31 cellular contexts compared by ENCODE assay signal in the genomic region with DNA sequence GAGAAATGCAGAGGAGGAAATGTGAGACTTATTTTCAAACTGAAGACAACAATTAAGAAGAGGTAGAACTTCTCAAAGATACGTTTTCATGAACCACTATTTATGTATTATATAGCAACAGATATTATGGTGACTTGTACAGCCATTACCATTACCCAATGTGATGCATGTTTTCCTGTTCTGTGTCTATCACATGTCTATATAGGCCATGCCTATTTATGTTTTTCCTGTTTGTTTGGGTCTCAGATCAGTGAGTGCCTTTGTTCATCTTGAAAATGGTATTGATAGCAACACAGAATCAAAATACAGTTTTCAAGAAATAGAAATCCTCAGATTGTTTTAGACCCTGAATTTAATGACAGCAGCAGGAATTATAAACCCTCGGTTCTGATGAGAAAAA.
"Had no signal": no experiment of that assay in that cellular context is flagged by ENCODE, and none has a peak within 500 bp of the region (broad histone marks: within the 10 kb centered on the region; RNA-seq: fewer than 3 reads in every experiment).

No MANE protein-coding gene starts in this region.

- DNase-seq: activated CD4-positive, alpha-beta memory T cell treated with anti-CD3 and anti-CD28 coated beads, Interleukin-2, amount 10 ng/mL, durations not matched to agents 7 days and 5 days; activated CD4-positive, alpha-beta T cell treated with anti-CD3 and anti-CD28 coated beads for 36 hours; activated CD4-positive, alpha-beta T cell treated with anti-CD3 and anti-CD28 coated beads, Interleukin-2, amount 10 ng/mL, durations not matched to agents 7 days and 5 days; activated CD4-positive, alpha-beta T cell treated with anti-CD3 and anti-CD28 coated beads, Interleukin-2, amount 50 U/mL, for 4 hours; activated CD4-positive, CD25-positive, alpha-beta regulatory T cell; activated CD4-positive, CD25-positive, alpha-beta regulatory T cell treated with anti-CD3 and anti-CD28 coated beads, Interleukin-2, amount 50 U/mL, for 72 hours; activated CD8-positive, alpha-beta memory T cell treated with anti-CD3 and anti-CD28 coated beads, Interleukin-2, amount 50 U/mL, for 48 hours; activated effector memory CD4-positive, alpha-beta T cell treated with Interleukin-2 at 50 U/mL for 16 hours; activated gamma-delta T cell treated with Interleukin-2 at 50 U/mL for 16 hours; activated naive CD4-positive, alpha-beta T cell treated with Interleukin-2 at 50 U/mL for 16 hours; activated naive CD8-positive, alpha-beta T cell treated with anti-CD3 and anti-CD28 coated beads, Interleukin-2, amount 10 ng/mL, durations not matched to agents 7 days and 5 days; activated T-cell treated with anti-CD3 and anti-CD28 coated beads for 4 hours; activated T-cell treated with anti-CD3 and anti-CD28 coated beads, Interleukin-2, amount 50 U/mL, for 24 hours; activated T-cell treated with anti-CD3 and anti-CD28 coated beads, Interleukin-2, amount 50 U/mL, for 72 hours; central memory CD4-positive, alpha-beta T cell; cerebellar nuclear complex; colonic mucosa; dorsolateral prefrontal cortex; effector memory CD4-positive, alpha-beta T cell; endodermal cell; foreskin keratinocyte; heart right ventricle; T-helper 2 cell had no signal

- H3K9me3 ChIP-seq: ascending aorta, breast epithelium, colonic mucosa, gastroesophageal sphincter, heart right ventricle had no signal

- H3K27me3 Mint-ChIP-seq: activated CD4-positive, alpha-beta T cell treated with anti-CD3 and anti-CD28 coated beads for 36 hours; activated CD4-positive, alpha-beta T cell treated with anti-CD3 and anti-CD28 coated beads, Interleukin-2, amount 10 ng/mL, durations not matched to agents 7 days and 5 days; brain had no signal

- ATAC-seq: activated naive CD4-positive, alpha-beta T cell treated with anti-CD3 and anti-CD28 coated beads, Interleukin-2, amount 50 U/mL, for 72 hours; esophagus mucosa; foreskin keratinocyte; gastroesophageal sphincter; heart right ventricle had no signal

- H3K4me3 Mint-ChIP-seq: activated CD4-positive, alpha-beta memory T cell treated with anti-CD3 and anti-CD28 coated beads, Interleukin-2, amount 10 ng/mL, durations not matched to agents 7 days and 5 days; activated CD4-positive, alpha-beta T cell treated with anti-CD3 and anti-CD28 coated beads for 36 hours; activated CD4-positive, alpha-beta T cell treated with anti-CD3 and anti-CD28 coated beads, Interleukin-2, amount 10 ng/mL, durations not matched to agents 7 days and 5 days; activated naive CD8-positive, alpha-beta T cell treated with anti-CD3 and anti-CD28 coated beads, Interleukin-2, amount 10 ng/mL, durations not matched to agents 7 days and 5 days; activated T-cell treated with anti-CD3 and anti-CD28 coated beads, Interleukin-2, amount 50 U/mL, for 24 hours; activated T-cell treated with anti-CD3 and anti-CD28 coated beads, Interleukin-2, amount 50 U/mL, for 72 hours; brain; endodermal cell had no signal

- H3K4me1 ChIP-seq: ascending aorta, breast epithelium, colonic mucosa, foreskin keratinocyte, heart right ventricle had no signal

- H3K27ac Mint-ChIP-seq: activated CD4-positive, alpha-beta memory T cell treated with anti-CD3 and anti-CD28 coated beads, Interleukin-2, amount 10 ng/mL, durations not matched to agents 7 days and 5 days; activated CD4-positive, alpha-beta T cell treated with anti-CD3 and anti-CD28 coated beads for 36 hours; activated CD4-positive, alpha-beta T cell treated with anti-CD3 and anti-CD28 coated beads, Interleukin-2, amount 10 ng/mL, durations not matched to agents 7 days and 5 days; activated naive CD4-positive, alpha-beta T cell treated with anti-CD3 and anti-CD28 coated beads, Interleukin-2, amount 50 U/mL, for 72 hours; activated naive CD8-positive, alpha-beta T cell treated with anti-CD3 and anti-CD28 coated beads, Interleukin-2, amount 10 ng/mL, durations not matched to agents 7 days and 5 days; activated T-cell treated with anti-CD3 and anti-CD28 coated beads, Interleukin-2, amount 50 U/mL, for 24 hours; activated T-cell treated with anti-CD3 and anti-CD28 coated beads, Interleukin-2, amount 50 U/mL, for 72 hours had no signal

- H3K9me3 Mint-ChIP-seq: activated CD4-positive, alpha-beta memory T cell treated with anti-CD3 and anti-CD28 coated beads, Interleukin-2, amount 10 ng/mL, durations not matched to agents 7 days and 5 days; activated CD4-positive, alpha-beta T cell treated with anti-CD3 and anti-CD28 coated beads, Interleukin-2, amount 10 ng/mL, durations not matched to agents 7 days and 5 days; activated naive CD4-positive, alpha-beta T cell treated with anti-CD3 and anti-CD28 coated beads, Interleukin-2, amount 50 U/mL, for 72 hours; activated naive CD8-positive, alpha-beta T cell treated with anti-CD3 and anti-CD28 coated beads, Interleukin-2, amount 10 ng/mL, durations not matched to agents 7 days and 5 days; activated T-cell treated with anti-CD3 and anti-CD28 coated beads, Interleukin-2, amount 50 U/mL, for 24 hours; activated T-cell treated with anti-CD3 and anti-CD28 coated beads, Interleukin-2, amount 50 U/mL, for 72 hours; brain; endodermal cell had no signal

- H3K36me3 Mint-ChIP-seq: activated naive CD4-positive, alpha-beta T cell treated with anti-CD3 and anti-CD28 coated beads, Interleukin-2, amount 50 U/mL, for 72 hours; activated naive CD8-positive, alpha-beta T cell treated with anti-CD3 and anti-CD28 coated beads, Interleukin-2, amount 10 ng/mL, durations not matched to agents 7 days and 5 days had no signal

- H3K27me3 ChIP-seq: ascending aorta, breast epithelium, cardiac muscle cell, colonic mucosa, dorsolateral prefrontal cortex, foreskin keratinocyte, gastroesophageal sphincter, heart right ventricle, hepatocyte had no signal

- H3K4me2 ChIP-seq: hepatocyte had no signal

- H3K27ac ChIP-seq: ascending aorta, breast epithelium, cardiac muscle cell, colonic mucosa, dorsolateral prefrontal cortex, foreskin keratinocyte, gastroesophageal sphincter, heart right ventricle, hepatocyte had no signal

- H3K4me3 ChIP-seq: ascending aorta, breast epithelium, cardiac muscle cell, colonic mucosa, dorsolateral prefrontal cortex, gastroesophageal sphincter, heart right ventricle, hepatocyte had no signal

- H3K36me3 ChIP-seq: ascending aorta, breast epithelium, colonic mucosa had no signal

- H3K4me1 Mint-ChIP-seq: activated CD4-positive, alpha-beta T cell treated with anti-CD3 and anti-CD28 coated beads, Interleukin-2, amount 10 ng/mL, durations not matched to agents 7 days and 5 days; activated naive CD8-positive, alpha-beta T cell treated with anti-CD3 and anti-CD28 coated beads, Interleukin-2, amount 10 ng/mL, durations not matched to agents 7 days and 5 days had no signal

- H2AFZ ChIP-seq: hepatocyte had no signal
